13 cellular contexts compared by ENCODE assay signal in the genomic region with DNA sequence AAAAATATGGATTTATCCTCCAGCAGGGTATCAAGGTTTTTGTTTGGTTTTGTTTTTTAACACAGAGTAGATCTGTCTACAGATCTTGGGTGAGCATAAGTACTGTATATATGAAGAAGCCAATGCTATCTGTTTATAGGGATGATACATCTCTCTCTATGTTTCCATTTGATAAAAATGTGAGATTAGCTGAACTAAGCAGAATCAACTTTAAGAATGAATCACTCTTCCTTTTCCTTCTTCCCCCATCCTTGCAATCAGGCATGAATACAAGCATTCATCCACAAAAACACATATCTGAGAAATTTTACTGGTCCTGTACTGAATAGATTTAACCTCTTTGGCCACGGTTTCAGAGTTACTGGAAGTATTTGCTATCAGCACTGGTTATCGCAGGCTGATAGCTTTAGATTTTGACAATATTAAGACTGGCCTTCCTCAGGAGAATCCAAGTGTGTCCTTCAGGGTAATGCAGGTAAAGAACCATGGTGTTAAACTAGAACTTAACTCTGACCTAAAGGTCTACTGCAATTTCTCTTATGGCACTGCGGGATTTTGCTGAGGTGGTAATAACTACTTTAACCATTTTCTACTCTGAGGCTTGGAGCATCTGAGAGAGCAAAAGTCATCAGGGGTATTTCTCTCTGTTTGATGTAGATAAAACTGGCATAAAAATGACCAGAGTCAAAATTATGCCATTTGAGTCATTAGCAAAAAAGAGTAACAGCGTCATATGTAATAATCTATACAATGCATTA. TPM values are rescaled to one million over a fixed set of nuclear protein-coding genes. Genes with fewer than 3 reads are reported as not detected.
A peak's percentile ranks its signal among the peaks of the same experiment; 100 is the strongest.
DNase-seq lines count a peak whose midpoint lies in the region; ATAC-seq and TF ChIP-seq lines count a peak whose summit lies in the region.
"Had no signal": no experiment of that assay in that cellular context is flagged by ENCODE, and none has a peak within 500 bp of the region (broad histone marks: within the 10 kb centered on the region; RNA-seq: fewer than 3 reads in every experiment).

No MANE protein-coding gene starts in this region.

- H3K4me3 Mint-ChIP-seq in activated naive CD8-positive, alpha-beta T cell, result peak overlapping the region; percentile 3
- H3K4me3 Mint-ChIP-seq in activated naive CD8-positive, alpha-beta T cell treated with anti-CD3 and anti-CD28 coated beads, Interleukin-2, amount 50 U/mL, for 24 hours, result no peak overlapping the region
- H3K4me3 Mint-ChIP-seq in naive thymus-derived CD8-positive, alpha-beta T cell, result peak overlapping the region in 6 of 10 donors; percentile 4 to 61 (median 32)
- H3K4me3 Mint-ChIP-seq: T-helper 17 cell had no signal

- H3K9me3 Mint-ChIP-seq in activated naive CD8-positive, alpha-beta T cell (ENCODE audit: low read depth), result peaks cover 7% of the 10 kb centered on the region
- H3K9me3 Mint-ChIP-seq in activated naive CD8-positive, alpha-beta T cell treated with anti-CD3 and anti-CD28 coated beads, Interleukin-2, amount 50 U/mL, for 24 hours, result peaks cover 4% of the 10 kb centered on the region
- peaks cover 0 to 51% (median 15%) of the 10 kb centered on the region in 9 donors for H3K9me3 Mint-ChIP-seq in naive thymus-derived CD8-positive, alpha-beta T cell

- in situ Hi-C loops in astrocyte of the cerebellum (cut with HindIII; ENCODE audit: low sequenced_read_pairs), result no loop called here

- peaks cover 2% of the 10 kb centered on the region for H3K36me3 Mint-ChIP-seq in activated naive CD8-positive, alpha-beta T cell
- peaks cover 3% of the 10 kb centered on the region for H3K36me3 Mint-ChIP-seq in activated naive CD8-positive, alpha-beta T cell treated with anti-CD3 and anti-CD28 coated beads, Interleukin-2, amount 50 U/mL, for 24 hours (ENCODE audit: low read depth)
- H3K36me3 Mint-ChIP-seq in naive thymus-derived CD8-positive, alpha-beta T cell, result peaks cover 0 to 34% (median 11%) of the 10 kb centered on the region in 3 donors

- intact Hi-C loops in head of caudate nucleus (cut with DNase I), result loop anchor here (5.0 kb wide), 1 partner anchor 212 kb away; the partner anchor contains the start of gene MKKS

- no peak overlapping the region for H3K27ac Mint-ChIP-seq in activated naive CD8-positive, alpha-beta T cell
- no peak overlapping the region for H3K27ac Mint-ChIP-seq in activated naive CD8-positive, alpha-beta T cell treated with anti-CD3 and anti-CD28 coated beads, Interleukin-2, amount 50 U/mL, for 24 hours
- H3K27ac Mint-ChIP-seq in naive thymus-derived CD8-positive, alpha-beta T cell, result no peak overlapping the region

- no peak for DNase-seq in activated naive CD8-positive, alpha-beta T cell treated with anti-CD3 and anti-CD28 coated beads, Interleukin-2, amount 50 U/mL, for 24 hours
- DNase-seq in astrocyte of the cerebellum (ENCODE audit: low read depth) (no peak), mesenteric fat pad (ENCODE audit: low spot score) (no peak), head of caudate nucleus (no peak), cerebellar cortex (ENCODE audit: low spot score) (no peak)
- no peak for DNase-seq in naive thymus-derived CD8-positive, alpha-beta T cell
- DNase-seq: NCI-H1436 treated with DMSO at 0.1 percent for 48 hours, SIG-M5 had no signal

- no peak for TF ChIP-seq CTCF in astrocyte of the cerebellum (IDR thresholded peaks at IDR 0.05; ENCODE audit: low read depth, low read length, missing control alignments)

- peaks cover 40% of the 10 kb centered on the region for H3K27me3 Mint-ChIP-seq in activated naive CD8-positive, alpha-beta T cell
- H3K27me3 Mint-ChIP-seq in activated naive CD8-positive, alpha-beta T cell treated with anti-CD3 and anti-CD28 coated beads, Interleukin-2, amount 50 U/mL, for 24 hours, result peaks cover 49% of the 10 kb centered on the region
- peaks cover 21 to 85% (median 50%) of the 10 kb centered on the region in 5 donors for H3K27me3 Mint-ChIP-seq in naive thymus-derived CD8-positive, alpha-beta T cell

- ATAC-seq in activated naive CD8-positive, alpha-beta T cell treated with anti-CD3 and anti-CD28 coated beads, Interleukin-2, amount 50 U/mL, for 24 hours, result no peak
- ATAC-seq in naive thymus-derived CD8-positive, alpha-beta T cell, result no peak
- ATAC-seq in HG02759 (IDR thresholded peaks at IDR 0.05; ENCODE audit: unreplicated experiment), result no peak

- POLR2A ChIA-PET in naive thymus-derived CD8-positive, alpha-beta T cell (lab: Charles Lee), result no interaction called here

- peaks cover 16% of the 10 kb centered on the region for H3K4me1 Mint-ChIP-seq in activated naive CD8-positive, alpha-beta T cell (ENCODE audit: low read depth)
- H3K4me1 Mint-ChIP-seq in activated naive CD8-positive, alpha-beta T cell treated with anti-CD3 and anti-CD28 coated beads, Interleukin-2, amount 50 U/mL, for 24 hours, result peaks cover 13% of the 10 kb centered on the region
- peaks cover 7 to 17% (median 16%) of the 10 kb centered on the region in 4 donors for H3K4me1 Mint-ChIP-seq in naive thymus-derived CD8-positive, alpha-beta T cell

- H3K4me3 ChIP-seq in astrocyte of the cerebellum (ENCODE audit: low read depth, low read length), result peak overlapping the region; percentile 95
- H3K4me3 ChIP-seq: colonic mucosa, MG63 had no signal

RNA-seq across cellular contexts. Expression of gene SNAP25, which starts 1.5 kb away (rescaled TPM):
- not detected for total RNA-seq in naive thymus-derived CD8-positive, alpha-beta T cell
- under 1 TPM in 1 of 3 donors, not detected in 2; 0.37 TPM for polyA plus RNA-seq in naive thymus-derived CD8-positive, alpha-beta T cell
- total RNA-seq in mesenteric fat pad, result 0.29 TPM
- total RNA-seq: T-helper 17 cell had no signal
